ENCODE assay signal across 18 cellular contexts in genomic region chr14:54864526-54864925, GRCh38.
"Had no signal": no experiment of that assay in that cellular context is flagged by ENCODE, and none has a peak within 500 bp of the region (broad histone marks: within the 10 kb centered on the region; RNA-seq: fewer than 3 reads in every experiment).

No MANE protein-coding gene starts in this region.

- H3K4me1 ChIP-seq: breast epithelium, neural progenitor cell, testis had no signal

- H3K27ac ChIP-seq: ascending aorta, breast epithelium, esophagus squamous epithelium, neural progenitor cell, ovary, spleen, testis had no signal

- H3K9me3 ChIP-seq: ascending aorta, breast epithelium, esophagus squamous epithelium, ovary, spleen, testis had no signal

- DNase-seq: activated CD4-positive, CD25-positive, alpha-beta regulatory T cell treated with anti-CD3 and anti-CD28 coated beads, Interleukin-2, amount 50 U/mL, for 72 hours; activated naive CD4-positive, alpha-beta T cell treated with anti-CD3 and anti-CD28 coated beads for 36 hours; activated naive CD8-positive, alpha-beta T cell treated with anti-CD3 and anti-CD28 coated beads, Interleukin-2, amount 50 U/mL, for 24 hours; activated T-cell treated with anti-CD3 and anti-CD28 coated beads for 4 hours; esophagus squamous epithelium; foreskin melanocyte; left colon; midbrain; ovary; spleen; stimulated activated naive CD8-positive, alpha-beta T cell treated with anti-CD3 and anti-CD28 coated beads, Interleukin-15, amount 100 ng/mL, for 72 hours; T-cell; T-helper 9 cell; testis had no signal

- H3K27me3 ChIP-seq: ascending aorta, breast epithelium, esophagus squamous epithelium, neural progenitor cell, ovary, spleen, testis had no signal

- H3K4me3 ChIP-seq: ascending aorta, breast epithelium, esophagus squamous epithelium, neural progenitor cell, ovary, spleen, testis had no signal

- ATAC-seq: activated naive CD8-positive, alpha-beta T cell treated with anti-CD3 and anti-CD28 coated beads, Interleukin-2, amount 50 U/mL, for 24 hours; left colon; sciatic nerve; stimulated activated naive CD8-positive, alpha-beta T cell treated with anti-CD3 and anti-CD28 coated beads, Interleukin-15, amount 100 ng/mL, for 72 hours; T-cell had no signal

- H3K36me3 ChIP-seq: ascending aorta, breast epithelium, neural progenitor cell, ovary had no signal
